25 cellular contexts compared by ENCODE assay signal in the genomic region with DNA sequence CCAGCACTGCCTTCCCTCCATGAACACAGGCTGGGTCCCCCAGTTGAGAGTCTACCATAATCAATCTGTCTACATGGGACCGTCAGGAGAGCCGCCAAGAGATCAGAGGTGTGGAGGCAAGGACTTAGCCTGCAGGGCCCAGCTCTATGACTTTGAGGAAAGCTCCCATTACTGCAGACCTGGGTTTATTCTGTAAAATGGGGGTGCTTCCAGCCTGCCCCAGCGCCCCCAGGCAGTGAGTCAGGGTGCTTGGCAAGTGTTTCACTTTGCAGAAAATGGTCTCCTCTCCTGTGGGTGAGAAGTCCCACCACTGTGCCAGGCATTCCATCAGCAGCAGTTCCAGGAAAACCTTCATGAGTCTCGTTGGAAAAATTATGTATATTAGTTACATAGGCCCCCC.
"Had no signal": no experiment of that assay in that cellular context is flagged by ENCODE, and none has a peak within 500 bp of the region (broad histone marks: within the 10 kb centered on the region; RNA-seq: fewer than 3 reads in every experiment).

No MANE protein-coding gene starts in this region.

- H3K4me3 ChIP-seq: heart right ventricle, hepatocyte, left lung, lower lobe of right lung, skin epidermis, stomach, testis, thyroid gland, transverse colon, upper lobe of left lung had no signal

- H3K4me1 Mint-ChIP-seq: naive thymus-derived CD8-positive, alpha-beta T cell; nephron; neural crest cell; stimulated activated naive B cell treated with anti-CD40 and anti-IgM and Interleukin-4, amounts not matched to agents 10 μg/mL and 1 μg/mL and 100 μg/mL, for 72 hours had no signal

- H3K4me1 ChIP-seq: heart right ventricle, left lung, lower lobe of right lung, parathyroid adenoma, stomach, testis, thyroid gland, transverse colon, upper lobe of left lung had no signal

- H3K36me3 ChIP-seq: heart right ventricle, left lung, lower lobe of right lung, stomach, thyroid gland, transverse colon, upper lobe of left lung had no signal

- H3K36me3 Mint-ChIP-seq: naive thymus-derived CD8-positive, alpha-beta T cell; stimulated activated naive B cell treated with anti-CD40 and anti-IgM and Interleukin-4, amounts not matched to agents 10 μg/mL and 1 μg/mL and 100 μg/mL, for 72 hours had no signal

- H2AFZ ChIP-seq: hepatocyte, parathyroid adenoma had no signal

- H3K4me2 ChIP-seq: hepatocyte had no signal

- H3K27ac Mint-ChIP-seq: naive thymus-derived CD8-positive, alpha-beta T cell; nephron; stimulated activated naive B cell treated with anti-CD40 and anti-IgM and Interleukin-4, amounts not matched to agents 10 μg/mL and 1 μg/mL and 100 μg/mL, for 72 hours had no signal

- H3K4me3 Mint-ChIP-seq: naive thymus-derived CD8-positive, alpha-beta T cell; nephron; neural crest cell; stimulated activated naive B cell treated with anti-CD40 and anti-IgM and Interleukin-4, amounts not matched to agents 10 μg/mL and 1 μg/mL and 100 μg/mL, for 72 hours had no signal

- H3K27ac ChIP-seq: heart right ventricle, hepatocyte, left lung, lower lobe of right lung, parathyroid adenoma, skin epidermis, stomach, testis, thyroid gland, transverse colon, upper lobe of left lung had no signal

- H3K9ac ChIP-seq: parathyroid adenoma had no signal

- H3K9me3 Mint-ChIP-seq: nephron; neural crest cell; stimulated activated naive B cell treated with anti-CD40 and anti-IgM and Interleukin-4, amounts not matched to agents 10 μg/mL and 1 μg/mL and 100 μg/mL, for 72 hours had no signal

- H3K27me3 ChIP-seq: hepatocyte, testis, thyroid gland, transverse colon, upper lobe of left lung had no signal

- DNase-seq: heart right ventricle; kidney; left colon; left lung; lower lobe of right lung; naive thymus-derived CD8-positive, alpha-beta T cell; nucleus accumbens; right cardiac atrium; stimulated activated CD4-positive, alpha-beta T cell treated with anti-CD3 and anti-CD28 coated beads, Interleukin-12 subunit alpha, Interleukin-12 subunit beta, amount 100 ng/mL, for 4 hours; stimulated activated CD4-positive, alpha-beta T cell treated with anti-CD3 and anti-CD28 coated beads, Interleukin-15, amount 100 ng/mL, for 24 hours; stimulated activated CD4-positive, alpha-beta T cell treated with anti-CD3 and anti-CD28 coated beads, Interleukin-2, amount 100 ng/mL, for 24 hours; stimulated activated CD4-positive, alpha-beta T cell treated with anti-CD3 and anti-CD28 coated beads, Interleukin-4, amount 100 ng/mL, for 1 hour; stimulated activated naive B cell treated with anti-CD40 and anti-IgM and Interleukin-4, amounts not matched to agents 10 μg/mL and 1 μg/mL and 100 μg/mL, for 72 hours; stimulated activated naive CD8-positive, alpha-beta T cell treated with anti-CD3 and anti-CD28 coated beads, Interleukin-15, Interleukin-2, amounts not matched to agents 100 U/mL and 50 U/mL, for 24 hours; stomach; testis; thyroid gland; transverse colon; upper lobe of left lung had no signal

- ATAC-seq: heart right ventricle; left colon; left lung; lower lobe of right lung; naive thymus-derived CD8-positive, alpha-beta T cell; right cardiac atrium; sciatic nerve; stimulated activated naive B cell treated with anti-CD40 and anti-IgM and Interleukin-4, amounts not matched to agents 10 μg/mL and 1 μg/mL and 100 μg/mL, for 72 hours; stimulated activated naive CD8-positive, alpha-beta T cell treated with anti-CD3 and anti-CD28 coated beads, Interleukin-15, Interleukin-2, amounts not matched to agents 100 U/mL and 50 U/mL, for 24 hours had no signal

- H3K9me3 ChIP-seq: heart right ventricle, left lung, lower lobe of right lung, testis, thyroid gland, transverse colon, upper lobe of left lung had no signal
